In genomic region chr2:147649963-147650362, GRCh38 we compare ENCODE assay signal across 18 cellular contexts.
"Had no signal": no experiment of that assay in that cellular context is flagged by ENCODE, and none has a peak within 500 bp of the region (broad histone marks: within the 10 kb centered on the region; RNA-seq: fewer than 3 reads in every experiment).

No MANE protein-coding gene starts in this region.

- H3K36me3 ChIP-seq: left lung, prostate gland, suprapubic skin, transverse colon, vagina had no signal

- H3K27ac Mint-ChIP-seq: activated CD4-positive, alpha-beta T cell treated with anti-CD3 and anti-CD28 coated beads for 36 hours; activated naive CD8-positive, alpha-beta T cell; activated T-helper 1 cell treated with anti-CD3 and anti-CD28 coated beads, Interleukin-12 subunit alpha, Interleukin-12 subunit beta, Interleukin-2, Interleukin-4 antibody, amounts not matched to agents 30 ng/mL and 10 ng/mL and 1 ng/mL, durations not matched to agents 14 hours and 24 hours and 36 hours; stimulated activated naive CD8-positive, alpha-beta T cell treated with anti-CD3 and anti-CD28 coated beads, Interleukin-15, amount 100 ng/mL, for 72 hours; WTC11 had no signal

- H3K4me1 Mint-ChIP-seq: stimulated activated naive CD8-positive, alpha-beta T cell treated with anti-CD3 and anti-CD28 coated beads, Interleukin-15, amount 100 ng/mL, for 72 hours had no signal

- H3K4me3 Mint-ChIP-seq: activated CD4-positive, alpha-beta T cell treated with anti-CD3 and anti-CD28 coated beads for 36 hours; activated naive CD8-positive, alpha-beta T cell; activated T-helper 1 cell treated with anti-CD3 and anti-CD28 coated beads, Interleukin-12 subunit alpha, Interleukin-12 subunit beta, Interleukin-2, Interleukin-4 antibody, amounts not matched to agents 30 ng/mL and 10 ng/mL and 1 ng/mL, durations not matched to agents 14 hours and 24 hours and 36 hours; stimulated activated naive CD8-positive, alpha-beta T cell treated with anti-CD3 and anti-CD28 coated beads, Interleukin-15, amount 100 ng/mL, for 72 hours; WTC11 had no signal

- H3K4me3 ChIP-seq: left lung, prostate gland, suprapubic skin, transverse colon, vagina had no signal

- H3K9me3 ChIP-seq: left lung, prostate gland, suprapubic skin, transverse colon, vagina had no signal

- H3K36me3 Mint-ChIP-seq: activated naive CD8-positive, alpha-beta T cell; WTC11 had no signal

- FAIRE-seq: kidney had no signal

- H3K27me3 ChIP-seq: left lung, suprapubic skin, transverse colon, vagina had no signal

- H3K9me3 Mint-ChIP-seq: activated T-helper 1 cell treated with anti-CD3 and anti-CD28 coated beads, Interleukin-12 subunit alpha, Interleukin-12 subunit beta, Interleukin-2, Interleukin-4 antibody, amounts not matched to agents 30 ng/mL and 10 ng/mL and 1 ng/mL, durations not matched to agents 14 hours and 24 hours and 36 hours; stimulated activated naive CD8-positive, alpha-beta T cell treated with anti-CD3 and anti-CD28 coated beads, Interleukin-15, amount 100 ng/mL, for 72 hours; WTC11 had no signal

- ATAC-seq: activated CD4-positive, alpha-beta T cell treated with anti-CD3 and anti-CD28 coated beads for 36 hours; left lung; right cardiac atrium; WTC11 had no signal

- H3K27me3 Mint-ChIP-seq: activated CD4-positive, alpha-beta T cell treated with anti-CD3 and anti-CD28 coated beads for 36 hours; activated naive CD8-positive, alpha-beta T cell; stimulated activated naive CD8-positive, alpha-beta T cell treated with anti-CD3 and anti-CD28 coated beads, Interleukin-15, amount 100 ng/mL, for 72 hours had no signal

- DNase-seq: activated CD4-positive, alpha-beta T cell treated with anti-CD3 and anti-CD28 coated beads for 36 hours; activated CD4-positive, alpha-beta T cell treated with anti-CD3 and anti-CD28 coated beads, Interleukin-2, amount 50 U/mL, for 48 hours; amniotic stem cell; caudate nucleus; foreskin melanocyte; glutamatergic neuron; hypothalamus; kidney; left lung; right cardiac atrium; stimulated activated naive CD8-positive, alpha-beta T cell treated with anti-CD3 and anti-CD28 coated beads, Interleukin-15, amount 100 ng/mL, for 72 hours; transverse colon had no signal

- H3K4me1 ChIP-seq: left lung, prostate gland, suprapubic skin, vagina had no signal

- H3K27ac ChIP-seq: left lung, prostate gland, suprapubic skin, transverse colon, vagina had no signal
